Comparison of ENCODE assay signal across 1 cellular context in the genomic region with DNA sequence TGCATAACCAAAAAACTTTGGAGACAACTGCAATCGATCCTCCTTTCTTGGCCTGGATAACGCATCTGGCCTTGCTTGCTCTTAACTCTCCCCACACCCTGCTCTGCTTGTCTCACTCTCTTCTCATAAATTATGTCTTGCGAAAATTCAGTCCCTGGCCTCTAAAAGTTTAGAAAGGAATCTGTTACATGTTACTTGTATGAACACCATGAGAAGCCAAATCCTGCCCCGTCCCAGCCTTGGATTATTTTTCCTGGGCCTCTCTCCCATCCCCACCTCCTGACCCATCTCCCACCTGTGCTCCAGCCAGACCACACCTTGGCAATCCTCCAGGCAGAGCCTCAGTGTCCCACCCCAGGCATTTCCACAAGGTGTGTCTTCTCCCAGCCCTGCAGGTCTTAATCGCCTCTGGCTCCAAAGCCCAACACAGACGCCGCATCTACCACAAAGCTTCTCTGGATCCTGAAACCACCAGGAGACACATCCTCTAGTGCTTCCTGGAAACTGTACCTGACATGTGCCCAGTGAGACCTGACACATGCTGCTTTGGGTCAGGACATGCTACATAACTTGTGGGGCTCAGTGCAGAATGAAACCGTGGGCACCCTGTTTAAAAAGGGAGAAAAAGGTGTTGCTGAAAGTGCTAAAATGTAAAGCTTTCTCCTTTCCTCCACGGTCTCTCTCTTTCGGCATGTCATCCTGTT.
TF ChIP-seq lines count a peak whose summit lies in the region.

No MANE protein-coding gene starts in this region.

TF ChIP-seq in IMR-90, 13 proteins besides CTCF, POLR2A, EP300 and RAD21:
- TF ChIP-seq SMC3 (IDR thresholded peaks at IDR 0.05; ENCODE audit: low read depth, low read length) (no peak), NFE2L2 (IDR thresholded peaks at IDR 0.05; ENCODE audit: low read depth, low read length) (no peak), CHD1 (IDR thresholded peaks at IDR 0.05; ENCODE audit: low read depth, low read length) (no peak), MAZ (IDR thresholded peaks at IDR 0.05; ENCODE audit: borderline replicate concordance, low read depth, low read length) (no peak)
- TF ChIP-seq, protein P1, sequence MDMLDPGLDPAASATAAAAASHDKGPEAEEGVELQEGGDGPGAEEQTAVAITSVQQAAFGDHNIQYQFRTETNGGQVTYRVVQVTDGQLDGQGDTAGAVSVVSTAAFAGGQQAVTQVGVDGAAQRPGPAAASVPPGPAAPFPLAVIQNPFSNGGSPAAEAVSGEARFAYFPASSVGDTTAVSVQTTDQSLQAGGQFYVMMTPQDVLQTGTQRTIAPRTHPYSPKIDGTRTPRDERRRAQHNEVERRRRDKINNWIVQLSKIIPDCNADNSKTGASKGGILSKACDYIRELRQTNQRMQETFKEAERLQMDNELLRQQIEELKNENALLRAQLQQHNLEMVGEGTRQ (IDR thresholded peaks at IDR 0.05; ENCODE audit: low read depth, low read length) = no peak
